8 cellular contexts compared by ENCODE assay signal in the genomic region with DNA sequence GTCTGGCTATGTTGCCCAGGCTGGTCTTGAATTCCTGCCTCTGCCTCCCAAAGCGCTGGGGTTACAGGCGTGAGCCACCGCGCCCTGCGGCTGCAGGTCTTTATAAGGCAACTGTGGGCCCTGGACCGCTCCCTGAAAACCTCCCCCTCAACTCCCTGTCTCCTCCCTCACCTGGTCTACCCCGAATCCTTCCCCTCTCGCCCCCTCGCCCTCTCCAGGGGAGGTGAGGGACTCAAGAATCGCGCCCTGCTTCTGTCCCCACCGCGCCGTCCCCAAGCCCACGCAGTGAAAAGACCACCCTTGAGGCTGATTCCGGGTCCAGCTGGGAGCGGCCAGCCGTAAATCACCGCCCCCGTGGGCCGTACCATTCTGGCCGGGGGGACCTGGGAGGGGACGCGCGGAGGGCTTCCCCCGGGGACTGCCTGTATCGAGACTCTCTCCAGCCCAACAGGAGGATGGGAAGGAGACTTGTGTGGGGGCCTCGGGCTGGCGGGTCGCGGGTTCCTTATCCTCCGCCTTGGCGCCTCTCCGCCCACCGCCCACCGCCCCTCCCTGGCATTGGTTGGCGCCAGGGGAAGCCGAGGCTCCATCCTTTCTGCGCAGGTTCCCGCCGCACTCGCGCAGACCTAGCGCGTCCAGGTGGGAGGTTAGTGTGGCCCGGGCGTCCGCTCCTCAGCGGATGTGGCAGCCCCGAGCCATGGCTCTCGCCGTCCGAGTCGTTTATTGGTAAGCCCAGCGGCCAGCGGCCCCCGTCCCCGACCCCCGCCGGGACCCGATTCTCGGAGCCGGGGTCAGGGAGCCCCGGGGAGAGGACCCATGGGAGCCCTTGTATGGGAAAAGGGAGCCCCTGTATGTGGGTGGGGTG. TPM values are rescaled to one million over a fixed set of nuclear protein-coding genes. Genes with fewer than 3 reads are reported as not detected.
A peak's percentile ranks its signal among the peaks of the same experiment; 100 is the strongest.
DNase-seq lines count a peak whose midpoint lies in the region; ATAC-seq and TF ChIP-seq lines count a peak whose summit lies in the region.

A gene (plus strand): TSS at position 615 of the 865 bp plus-strand sequence. CDS start 83 bp downstream, at position 698.

- no peaks in the 10 kb centered on the region for H3K9me3 ChIP-seq in breast epithelium
- H3K9me3 ChIP-seq in smooth muscle cell (replicated peaks; ENCODE audit: low read depth) = no peaks in the 10 kb centered on the region

- peaks cover 0 to 5% of the 10 kb centered on the region in 2 donors for H3K4me1 ChIP-seq in breast epithelium
- H3K4me1 ChIP-seq in smooth muscle cell (ENCODE audit: low read depth) = peaks cover 15% of the 10 kb centered on the region

- H4K20me1 ChIP-seq in smooth muscle cell (ENCODE audit: low read depth) = peaks cover 37% of the 10 kb centered on the region

- H3K27ac ChIP-seq in breast epithelium (peak within 1 kb of the TSS; percentile 98 to 99), smooth muscle cell (ENCODE audit: low read depth) (peak within 1 kb of the TSS; percentile 95)

- intact Hi-C loops in breast epithelium (cut with DNase I; ENCODE audit: low total_unique reads) = no loop called here

- H3K79me2 ChIP-seq in smooth muscle cell (ENCODE audit: low read depth) = peaks cover 31% of the 10 kb centered on the region

- TF ChIP-seq POLR2A in breast epithelium (IDR thresholded peaks at IDR 0.05) = peak; percentile 93

- H2AFZ ChIP-seq in smooth muscle cell (ENCODE audit: low read depth) = peak within 1 kb of the TSS; percentile 73

- peak within 1 kb of the TSS; percentile 99 for H3K9ac ChIP-seq in smooth muscle cell (ENCODE audit: low read depth)

- peaks cover 8% of the 10 kb centered on the region for H3F3A ChIP-seq in smooth muscle cell (ENCODE audit: low read depth)

- peak within 1 kb of the TSS; percentile 95 for H3K4me3 ChIP-seq in WI38 (ENCODE audit: low read depth, low read length)
- H3K4me3 ChIP-seq in breast epithelium = peak within 1 kb of the TSS; percentile 77 to 96 (median 83)
- H3K4me3 ChIP-seq in smooth muscle cell = peak within 1 kb of the TSS; percentile 74

- WGBS in smooth muscle cell (ENCODE audit: low lambda C conversion rate) = 1% methylated on average over 37 of the region's 64 CpGs

- H3K27me3 ChIP-seq in breast epithelium (no peaks in the 10 kb centered on the region), smooth muscle cell (ENCODE audit: low read depth) (no peaks in the 10 kb centered on the region)

- DNase-seq in NCI-H2107 treated with DMSO at 0.1 percent for 48 hours (lab: John Stamatoyannopoulos, UW; ENCODE audit: unreplicated experiment) = peak; percentile 46
- peak; percentile 62 to 82 for DNase-seq in breast epithelium (ENCODE audit: low spot score in 2 of 2)
- DNase-seq in iPS-NIHi7 (ENCODE audit: extremely low spot score) = peak; percentile 88
- DNase-seq in smooth muscle cell (lab: John Stamatoyannopoulos, UW; ENCODE audit: unreplicated experiment) = peak; percentile 16

- ATAC-seq in GM18498 (IDR thresholded peaks at IDR 0.05; ENCODE audit: unreplicated experiment) = peak; percentile 88
- peak; percentile 72 for ATAC-seq in HG02981 (IDR thresholded peaks at IDR 0.05; ENCODE audit: unreplicated experiment)
- ATAC-seq in HG03025 (IDR thresholded peaks at IDR 0.05; ENCODE audit: low FRiP score, unreplicated experiment) = no peak

- peak within 1 kb of the TSS; percentile 91 for H3K4me2 ChIP-seq in smooth muscle cell

- no peaks in the 10 kb centered on the region for H3K36me3 ChIP-seq in breast epithelium
- no peaks in the 10 kb centered on the region for H3K36me3 ChIP-seq in smooth muscle cell (ENCODE audit: low read depth)

- TF ChIP-seq CTCF in WI38 (IDR thresholded peaks at IDR 0.05; ENCODE audit: low read depth, low read length) (no peak), breast epithelium (IDR thresholded peaks at IDR 0.05) (peak in 1 of 3 donors; percentile 12), smooth muscle cell (IDR thresholded peaks at IDR 0.05; ENCODE audit: borderline replicate concordance, insufficient read depth, poor library complexity, severe bottlenecking) (no peak)

RNA-seq across cellular contexts. Expression of the gene that starts here (rescaled TPM):
- total RNA-seq in breast epithelium (100 to 1,000 TPM; 297 to 525 (median 450) TPM), smooth muscle cell (415 and 441 TPM in 2 replicates)
- polyA plus RNA-seq in smooth muscle cell = 527 and 558 TPM in 2 replicates

Comparison
In these comparisons a context has a peak if more than half of its experiments do, and no peak if none do; other contexts are left out.
1. DNase-seq: peak in every context shown above with its lines; median percentile 88 in iPS-NIHi7; 72 in breast epithelium; 46 in NCI-H2107 treated with DMSO at 0.1 percent for 48 hours; 16 in smooth muscle cell.